Comparison of ENCODE assay signal across 26 cellular contexts in the genomic region with DNA sequence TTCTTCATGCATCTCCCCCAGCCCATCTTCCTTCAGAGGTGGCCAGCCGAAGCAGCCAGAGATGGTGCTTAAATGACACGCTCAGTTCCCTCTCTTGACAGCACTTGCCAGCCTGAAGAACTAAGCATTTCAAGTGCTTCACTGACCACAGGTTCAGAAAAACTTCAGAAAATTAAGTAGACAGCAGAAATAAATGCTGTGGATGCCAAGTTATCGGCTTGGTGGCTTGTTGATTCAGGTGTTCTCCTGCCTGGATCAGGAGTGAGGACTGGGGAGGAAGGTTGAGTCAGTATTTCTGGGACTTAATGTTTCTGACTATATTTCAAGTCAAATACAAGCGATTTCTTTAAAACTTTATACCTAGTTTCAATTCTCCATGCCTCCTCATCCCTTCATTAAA. TPM values are rescaled to one million over a fixed set of nuclear protein-coding genes. Genes with fewer than 3 reads are reported as not detected.
DNase-seq lines count a peak whose midpoint lies in the region; ATAC-seq, FAIRE-seq and TF ChIP-seq lines count a peak whose summit lies in the region.
"Had no signal": no experiment of that assay in that cellular context is flagged by ENCODE, and none has a peak within 500 bp of the region (broad histone marks: within the 10 kb centered on the region; RNA-seq: fewer than 3 reads in every experiment).

No MANE protein-coding gene starts in this region.

- intact Hi-C loops in activated naive CD4-positive, alpha-beta T cell treated with anti-CD3 and anti-CD28 coated beads for 36 hours (cut with micrococcal nuclease), result no loop called here
- intact Hi-C loops in thyroid gland (cut with DNase I), result no loop called here

- H3K9me3 Mint-ChIP-seq in activated naive CD4-positive, alpha-beta T cell treated with anti-CD3 and anti-CD28 coated beads, Interleukin-2, amount 10 ng/mL, durations not matched to agents 7 days and 5 days, result no peaks in the 10 kb centered on the region
- H3K9me3 Mint-ChIP-seq in activated naive CD4-positive, alpha-beta T cell treated with anti-CD3 and anti-CD28 coated beads for 36 hours, result no peaks in the 10 kb centered on the region
- H3K9me3 Mint-ChIP-seq: CD4-positive, alpha-beta T cell; CD8-positive, alpha-beta memory T cell had no signal

- H3K9me3 ChIP-seq in neutrophil, result no peaks in the 10 kb centered on the region
- H3K9me3 ChIP-seq in thyroid gland, result no peaks in the 10 kb centered on the region
- H3K9me3 ChIP-seq in SJCRH30 (replicated peaks), result peaks cover 12% of the 10 kb centered on the region
- H3K9me3 ChIP-seq in GM23248 (ENCODE audit: low read depth), result no peaks in the 10 kb centered on the region
- H3K9me3 ChIP-seq: A549, BE2C had no signal

- no peak overlapping the region for H2AFZ ChIP-seq in GM23248

- WGBS in thyroid gland, 2 donors, result 48 to 55% methylated on average over 4 of the region's 4 CpGs
- 97 to 98% methylated on average over 4 of the region's 4 CpGs for WGBS in GM23248 (ENCODE audit: low coverage in 1 of 2, low lambda C conversion rate in 2 of 2, missing lambda C conversion rate in 2 of 2), 2 experiments

- no peak for TF ChIP-seq POLR2A in thyroid gland (IDR thresholded peaks at IDR 0.05)

- no peak for DNase-seq in activated naive CD4-positive, alpha-beta T cell treated with anti-CD3 and anti-CD28 coated beads, Interleukin-2, amount 10 ng/mL, durations not matched to agents 7 days and 5 days
- DNase-seq in activated naive CD4-positive, alpha-beta T cell treated with anti-CD3 and anti-CD28 coated beads for 36 hours, result no peak
- no peak for DNase-seq in bronchial epithelial cell (ENCODE audit: low read depth)
- peak; percentile 52 to 58 for DNase-seq in thyroid gland
- no peak for DNase-seq in SJCRH30
- DNase-seq in GM23248, result no peak
- DNase-seq: 8988T; ACHN; AML-193; BE2C; CD4-positive, alpha-beta T cell; CD8-positive, alpha-beta memory T cell; DMS 273 treated with DMSO at 0.1 percent for 48 hours; DND-41; H7; HCEC 1CT had no signal

- TF ChIP-seq CTCF in bronchial epithelial cell (IDR thresholded peaks at IDR 0.05; ENCODE audit: insufficient read depth, low read length, severe bottlenecking) (no peak), neutrophil (IDR thresholded peaks at IDR 0.05) (no peak), thyroid gland (IDR thresholded peaks at IDR 0.05) (no peak)

- no peak overlapping the region for H3K4me3 Mint-ChIP-seq in activated naive CD4-positive, alpha-beta T cell treated with anti-CD3 and anti-CD28 coated beads, Interleukin-2, amount 10 ng/mL, durations not matched to agents 7 days and 5 days
- H3K4me3 Mint-ChIP-seq in activated naive CD4-positive, alpha-beta T cell treated with anti-CD3 and anti-CD28 coated beads for 36 hours, result no peak overlapping the region
- H3K4me3 Mint-ChIP-seq: CD14-positive monocyte; CD4-positive, alpha-beta T cell; CD8-positive, alpha-beta memory T cell had no signal

- H3K27me3 ChIP-seq in bronchial epithelial cell (ENCODE audit: control insufficient read depth, insufficient read depth, low read length), result no peaks in the 10 kb centered on the region
- no peaks in the 10 kb centered on the region for H3K27me3 ChIP-seq in neutrophil
- no peaks in the 10 kb centered on the region for H3K27me3 ChIP-seq in thyroid gland
- H3K27me3 ChIP-seq in SJCRH30, result no peaks in the 10 kb centered on the region
- H3K27me3 ChIP-seq in GM23248 (replicated peaks; ENCODE audit: insufficient read depth), result 0 out of 2 replicates have a peak, but pooled peaks cover 4% of the 10 kb centered on the region
- H3K27me3 ChIP-seq: BE2C; BLaER1 treated with 17β-estradiol and CSF1 and Interleukin-3, amounts not matched to agents 10 nM and 100 nM had no signal

- H3F3A ChIP-seq in GM23248 (ENCODE audit: insufficient read depth), result peaks cover 20% of the 10 kb centered on the region

- H3K79me2 ChIP-seq in GM23248 (ENCODE audit: insufficient read depth), result no peaks in the 10 kb centered on the region

- H3K27me3 Mint-ChIP-seq in activated naive CD4-positive, alpha-beta T cell treated with anti-CD3 and anti-CD28 coated beads, Interleukin-2, amount 10 ng/mL, durations not matched to agents 7 days and 5 days, result no peaks in the 10 kb centered on the region
- H3K27me3 Mint-ChIP-seq in activated naive CD4-positive, alpha-beta T cell treated with anti-CD3 and anti-CD28 coated beads for 36 hours (ENCODE audit: low read depth), result no peaks in the 10 kb centered on the region
- H3K27me3 Mint-ChIP-seq: CD4-positive, alpha-beta T cell; CD8-positive, alpha-beta memory T cell had no signal

- H3K4me3 ChIP-seq in bronchial epithelial cell (ENCODE audit: low read depth, low read length) (no peak overlapping the region), neutrophil (ENCODE audit: low read depth in 1 of 2, low read length in 1 of 2) (no peak overlapping the region), thyroid gland (replicated peaks in 1 of 3) (no peak overlapping the region), SJCRH30 (no peak overlapping the region), GM23248 (no peak overlapping the region)
- H3K4me3 ChIP-seq: A549; BLaER1 treated with 17β-estradiol and CSF1 and Interleukin-3, amounts not matched to agents 10 nM and 100 nM; GM12878 had no signal

- CTCF ChIA-PET in activated naive CD4-positive, alpha-beta T cell treated with anti-CD3 and anti-CD28 coated beads, Interleukin-2, amount 10 ng/mL, durations not matched to agents 7 days and 5 days (lab: Charles Lee), result no interaction called here
- CTCF ChIA-PET in activated naive CD4-positive, alpha-beta T cell treated with anti-CD3 and anti-CD28 coated beads for 36 hours (lab: Charles Lee), result no interaction called here

- H3K9me2 ChIP-seq in GM23248 (ENCODE audit: insufficient read depth), result no peaks in the 10 kb centered on the region

- in situ Hi-C loops in GM23248 (cut with MboI), result no loop called here

- peak overlapping the region; percentile 11 for H3K27ac ChIP-seq in neutrophil
- H3K27ac ChIP-seq in thyroid gland, result no peak overlapping the region
- no peak overlapping the region for H3K27ac ChIP-seq in SJCRH30
- no peak overlapping the region for H3K27ac ChIP-seq in GM23248
- H3K27ac ChIP-seq: A549; BLaER1 treated with 17β-estradiol and CSF1 and Interleukin-3, amounts not matched to agents 10 nM and 100 nM had no signal

- no peak overlapping the region for H3K9ac ChIP-seq in GM23248
- H3K9ac ChIP-seq: BLaER1 treated with 17β-estradiol and CSF1 and Interleukin-3, amounts not matched to agents 10 nM and 100 nM had no signal

- FAIRE-seq in bronchial epithelial cell (lab: Jason Lieb, UNC), result peak; percentile 23
- FAIRE-seq: A549, D721Med, G401.6, GM12878, GM19239, H1 had no signal

- no peak overlapping the region for H3K4me2 ChIP-seq in GM23248 (ENCODE audit: unreplicated experiment)
- H3K4me2 ChIP-seq: A549; BLaER1 treated with 17β-estradiol and CSF1 and Interleukin-3, amounts not matched to agents 10 nM and 100 nM had no signal

- H4K20me1 ChIP-seq in GM23248 (ENCODE audit: insufficient read depth), result no peaks in the 10 kb centered on the region

- H3K36me3 ChIP-seq in bronchial epithelial cell (ENCODE audit: control insufficient read depth, insufficient read depth, low read length), result no peaks in the 10 kb centered on the region
- H3K36me3 ChIP-seq in neutrophil, result peaks cover 45% of the 10 kb centered on the region
- H3K36me3 ChIP-seq in thyroid gland, result no peaks in the 10 kb centered on the region
- no peaks in the 10 kb centered on the region; the same call in 1 of the 2 replicates for H3K36me3 ChIP-seq in SJCRH30
- no peaks in the 10 kb centered on the region for H3K36me3 ChIP-seq in GM23248 (ENCODE audit: low read depth)
- H3K36me3 ChIP-seq: BE2C had no signal

- no peak for ATAC-seq in HG03521 (IDR thresholded peaks at IDR 0.05; ENCODE audit: unreplicated experiment)
- ATAC-seq: A549, GM12878 had no signal

- H3K4me1 Mint-ChIP-seq in activated naive CD4-positive, alpha-beta T cell treated with anti-CD3 and anti-CD28 coated beads, Interleukin-2, amount 10 ng/mL, durations not matched to agents 7 days and 5 days, result no peaks in the 10 kb centered on the region
- H3K4me1 Mint-ChIP-seq in activated naive CD4-positive, alpha-beta T cell treated with anti-CD3 and anti-CD28 coated beads for 36 hours (ENCODE audit: low read depth), result no peaks in the 10 kb centered on the region

- H3K4me1 ChIP-seq in neutrophil (ENCODE audit: control insufficient read depth in 1 of 2, insufficient read depth in 1 of 2, low read depth in 1 of 2, low read length in 1 of 2) (no peaks in the 10 kb centered on the region), thyroid gland (peaks cover 6 to 14% of the 10 kb centered on the region in 2 donors), SJCRH30 (peaks cover 16% of the 10 kb centered on the region), GM23248 (ENCODE audit: insufficient read depth) (peaks cover 18% of the 10 kb centered on the region)
- H3K4me1 ChIP-seq: A549, BE2C had no signal

- H3K27ac Mint-ChIP-seq in activated naive CD4-positive, alpha-beta T cell treated with anti-CD3 and anti-CD28 coated beads, Interleukin-2, amount 10 ng/mL, durations not matched to agents 7 days and 5 days, result peak overlapping the region; percentile 20
- H3K27ac Mint-ChIP-seq in activated naive CD4-positive, alpha-beta T cell treated with anti-CD3 and anti-CD28 coated beads for 36 hours, result no peak overlapping the region
- H3K27ac Mint-ChIP-seq: CD4-positive, alpha-beta T cell had no signal

- peaks cover 51% of the 10 kb centered on the region for H3K36me3 Mint-ChIP-seq in activated naive CD4-positive, alpha-beta T cell treated with anti-CD3 and anti-CD28 coated beads, Interleukin-2, amount 10 ng/mL, durations not matched to agents 7 days and 5 days
- H3K36me3 Mint-ChIP-seq in activated naive CD4-positive, alpha-beta T cell treated with anti-CD3 and anti-CD28 coated beads for 36 hours (ENCODE audit: low read depth), result peaks cover 21% of the 10 kb centered on the region

RNA-seq across cellular contexts. Expression of a gene that starts 58.2 kb away (rescaled TPM):
- 10 to 100 TPM; 19.0 to 20.7 TPM for total RNA-seq in activated naive CD4-positive, alpha-beta T cell treated with anti-CD3 and anti-CD28 coated beads for 36 hours
- total RNA-seq in bronchial epithelial cell (0.77 and 1.1 TPM in 2 replicates), thyroid gland (1 to 10 TPM; 1.2 to 7.9 (median 2.2) TPM)
- total RNA-seq in SJCRH30 (2014; rRNA removed; shearing (Covaris generic)), result 14.3 and 16.1 TPM in 2 replicates
- 1.9 and 2.5 TPM in 2 replicates for total RNA-seq in GM23248 (2014; rRNA removed; shearing (Covaris generic))
- 2.4 and 2.5 TPM in 2 replicates for polyA plus RNA-seq in GM23248 (2016; fragmentation: Nextera tagmentation; extraction: Ambion mirVana)

Comparison
In these comparisons a context has a peak if more than half of its experiments do, and no peak if none do; other contexts are left out.
1. DNase-seq: peak in thyroid gland (2 of 2); none in activated naive CD4-positive, alpha-beta T cell treated with anti-CD3 and anti-CD28 coated beads, Interleukin-2, amount 10 ng/mL, durations not matched to agents 7 days and 5 days (single experiment), activated naive CD4-positive, alpha-beta T cell treated with anti-CD3 and anti-CD28 coated beads for 36 hours (single experiment), bronchial epithelial cell (single experiment), SJCRH30 (0 of 2) and GM23248 (single experiment).